Comparison of ENCODE assay signal across 1 cellular context in the genomic region with DNA sequence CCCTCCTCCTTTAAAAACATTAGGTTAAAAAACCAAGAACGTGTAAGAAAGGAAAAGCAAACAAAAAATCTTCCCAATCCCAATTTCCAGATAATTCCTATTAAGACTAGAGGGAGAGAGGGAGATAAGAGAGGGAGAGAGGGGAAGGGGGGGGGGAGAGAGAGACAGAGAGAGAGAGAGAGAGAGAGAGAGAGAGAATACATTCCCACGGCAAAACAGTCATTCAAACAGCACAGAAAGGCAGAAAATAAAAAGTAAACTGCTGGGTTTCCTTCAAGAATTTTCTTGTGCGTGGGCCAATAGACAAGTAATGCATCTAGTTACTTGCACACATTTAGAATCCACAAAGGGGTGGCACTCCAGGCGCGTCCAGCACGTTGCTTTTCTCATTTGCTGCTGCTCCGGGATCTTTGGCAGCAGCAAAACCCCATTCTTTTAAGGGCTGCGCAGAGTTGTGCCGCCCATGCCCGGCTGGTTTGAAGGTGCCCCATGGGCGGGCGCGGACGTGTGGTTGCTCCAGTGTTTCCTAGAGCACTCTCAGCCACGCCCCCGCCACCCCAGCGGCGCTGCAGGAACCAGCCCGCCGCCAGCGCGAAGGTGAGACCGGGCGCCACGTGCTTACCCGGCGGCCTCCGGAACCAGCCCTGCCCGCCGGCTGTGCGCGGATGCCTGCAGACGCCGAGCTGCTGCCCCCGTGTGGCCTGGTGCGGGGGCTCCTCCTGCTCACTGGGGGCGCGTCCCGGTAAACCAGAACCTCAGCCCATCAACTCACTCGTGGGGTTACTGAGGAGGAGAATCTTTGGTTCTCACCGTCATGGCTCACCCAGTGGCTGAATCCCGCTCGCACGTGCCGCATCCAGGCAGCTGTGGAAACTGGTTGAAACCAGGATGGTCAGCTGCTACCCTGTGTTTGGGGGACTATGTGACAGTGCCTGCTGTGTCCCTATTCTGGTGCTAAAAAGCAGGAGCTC.
TF ChIP-seq lines count a peak whose summit lies in the region.

No MANE protein-coding gene starts in this region.

TF ChIP-seq in HepG2, 621 proteins besides CTCF, POLR2A, EP300 and RAD21 (continued from another document and continues in another):
- TF ChIP-seq, protein P1, sequence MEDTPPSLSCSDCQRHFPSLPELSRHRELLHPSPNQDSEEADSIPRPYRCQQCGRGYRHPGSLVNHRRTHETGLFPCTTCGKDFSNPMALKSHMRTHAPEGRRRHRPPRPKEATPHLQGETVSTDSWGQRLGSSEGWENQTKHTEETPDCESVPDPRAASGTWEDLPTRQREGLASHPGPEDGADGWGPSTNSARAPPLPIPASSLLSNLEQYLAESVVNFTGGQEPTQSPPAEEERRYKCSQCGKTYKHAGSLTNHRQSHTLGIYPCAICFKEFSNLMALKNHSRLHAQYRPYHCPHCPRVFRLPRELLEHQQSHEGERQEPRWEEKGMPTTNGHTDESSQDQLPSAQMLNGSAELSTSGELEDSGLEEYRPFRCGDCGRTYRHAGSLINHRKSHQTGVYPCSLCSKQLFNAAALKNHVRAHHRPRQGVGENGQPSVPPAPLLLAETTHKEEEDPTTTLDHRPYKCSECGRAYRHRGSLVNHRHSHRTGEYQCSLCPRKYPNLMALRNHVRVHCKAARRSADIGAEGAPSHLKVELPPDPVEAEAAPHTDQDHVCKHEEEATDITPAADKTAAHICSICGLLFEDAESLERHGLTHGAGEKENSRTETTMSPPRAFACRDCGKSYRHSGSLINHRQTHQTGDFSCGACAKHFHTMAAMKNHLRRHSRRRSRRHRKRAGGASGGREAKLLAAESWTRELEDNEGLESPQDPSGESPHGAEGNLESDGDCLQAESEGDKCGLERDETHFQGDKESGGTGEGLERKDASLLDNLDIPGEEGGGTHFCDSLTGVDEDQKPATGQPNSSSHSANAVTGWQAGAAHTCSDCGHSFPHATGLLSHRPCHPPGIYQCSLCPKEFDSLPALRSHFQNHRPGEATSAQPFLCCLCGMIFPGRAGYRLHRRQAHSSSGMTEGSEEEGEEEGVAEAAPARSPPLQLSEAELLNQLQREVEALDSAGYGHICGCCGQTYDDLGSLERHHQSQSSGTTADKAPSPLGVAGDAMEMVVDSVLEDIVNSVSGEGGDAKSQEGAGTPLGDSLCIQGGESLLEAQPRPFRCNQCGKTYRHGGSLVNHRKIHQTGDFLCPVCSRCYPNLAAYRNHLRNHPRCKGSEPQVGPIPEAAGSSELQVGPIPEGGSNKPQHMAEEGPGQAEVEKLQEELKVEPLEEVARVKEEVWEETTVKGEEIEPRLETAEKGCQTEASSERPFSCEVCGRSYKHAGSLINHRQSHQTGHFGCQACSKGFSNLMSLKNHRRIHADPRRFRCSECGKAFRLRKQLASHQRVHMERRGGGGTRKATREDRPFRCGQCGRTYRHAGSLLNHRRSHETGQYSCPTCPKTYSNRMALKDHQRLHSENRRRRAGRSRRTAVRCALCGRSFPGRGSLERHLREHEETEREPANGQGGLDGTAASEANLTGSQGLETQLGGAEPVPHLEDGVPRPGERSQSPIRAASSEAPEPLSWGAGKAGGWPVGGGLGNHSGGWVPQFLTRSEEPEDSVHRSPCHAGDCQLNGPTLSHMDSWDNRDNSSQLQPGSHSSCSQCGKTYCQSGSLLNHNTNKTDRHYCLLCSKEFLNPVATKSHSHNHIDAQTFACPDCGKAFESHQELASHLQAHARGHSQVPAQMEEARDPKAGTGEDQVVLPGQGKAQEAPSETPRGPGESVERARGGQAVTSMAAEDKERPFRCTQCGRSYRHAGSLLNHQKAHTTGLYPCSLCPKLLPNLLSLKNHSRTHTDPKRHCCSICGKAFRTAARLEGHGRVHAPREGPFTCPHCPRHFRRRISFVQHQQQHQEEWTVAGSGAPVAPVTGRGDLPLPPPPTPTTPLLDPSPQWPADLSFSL (CRISPR knock-in tag; IDR thresholded peaks at IDR 0.05): no peak
- TF ChIP-seq, protein P2, sequence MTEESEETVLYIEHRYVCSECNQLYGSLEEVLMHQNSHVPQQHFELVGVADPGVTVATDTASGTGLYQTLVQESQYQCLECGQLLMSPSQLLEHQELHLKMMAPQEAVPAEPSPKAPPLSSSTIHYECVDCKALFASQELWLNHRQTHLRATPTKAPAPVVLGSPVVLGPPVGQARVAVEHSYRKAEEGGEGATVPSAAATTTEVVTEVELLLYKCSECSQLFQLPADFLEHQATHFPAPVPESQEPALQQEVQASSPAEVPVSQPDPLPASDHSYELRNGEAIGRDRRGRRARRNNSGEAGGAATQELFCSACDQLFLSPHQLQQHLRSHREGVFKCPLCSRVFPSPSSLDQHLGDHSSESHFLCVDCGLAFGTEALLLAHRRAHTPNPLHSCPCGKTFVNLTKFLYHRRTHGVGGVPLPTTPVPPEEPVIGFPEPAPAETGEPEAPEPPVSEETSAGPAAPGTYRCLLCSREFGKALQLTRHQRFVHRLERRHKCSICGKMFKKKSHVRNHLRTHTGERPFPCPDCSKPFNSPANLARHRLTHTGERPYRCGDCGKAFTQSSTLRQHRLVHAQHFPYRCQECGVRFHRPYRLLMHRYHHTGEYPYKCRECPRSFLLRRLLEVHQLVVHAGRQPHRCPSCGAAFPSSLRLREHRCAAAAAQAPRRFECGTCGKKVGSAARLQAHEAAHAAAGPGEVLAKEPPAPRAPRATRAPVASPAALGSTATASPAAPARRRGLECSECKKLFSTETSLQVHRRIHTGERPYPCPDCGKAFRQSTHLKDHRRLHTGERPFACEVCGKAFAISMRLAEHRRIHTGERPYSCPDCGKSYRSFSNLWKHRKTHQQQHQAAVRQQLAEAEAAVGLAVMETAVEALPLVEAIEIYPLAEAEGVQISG (CRISPR knock-in tag; IDR thresholded peaks at IDR 0.05): peak; percentile 98
- TF ChIP-seq NFRKB (IDR thresholded peaks at IDR 0.05) (no peak), ZNF564 (CRISPR knock-in tag; IDR thresholded peaks at IDR 0.05) (peak; percentile 98), ZNF850 (CRISPR knock-in tag; conservative IDR thresholded peaks at IDR 0.05) (no peak), RARA (CRISPR knock-in tag; IDR thresholded peaks at IDR 0.05) (peak; percentile 78), IKZF4 (CRISPR knock-in tag; IDR thresholded peaks at IDR 0.05; ENCODE audit: borderline replicate concordance, low read depth, not compliant biosample characterization) (peak; percentile 99), FOXA1 (IDR thresholded peaks at IDR 0.05) (no peak), FOXA1 (CRISPR knock-in tag; IDR thresholded peaks at IDR 0.05) (no peak), DR1 (CRISPR knock-in tag; IDR thresholded peaks at IDR 0.05) (peak; percentile 50; the same call in 1 of the 2 replicates), ZNF3 (CRISPR knock-in tag; IDR thresholded peaks at IDR 0.05) (peak; percentile 33; the same call in 1 of the 2 replicates), ZNF766 (CRISPR knock-in tag; IDR thresholded peaks at IDR 0.05; ENCODE audit: borderline replicate concordance) (peak; percentile 99), ZZZ3 (CRISPR knock-in tag; IDR thresholded peaks at IDR 0.05; ENCODE audit: borderline replicate concordance) (peak; percentile 77; the same call in 1 of the 2 replicates), ELF4 (CRISPR knock-in tag; IDR thresholded peaks at IDR 0.05; ENCODE audit: borderline replicate concordance) (peak; percentile 76; the same call in 1 of the 2 replicates), ZNF431 (CRISPR knock-in tag; IDR thresholded peaks at IDR 0.05; ENCODE audit: borderline replicate concordance, low read depth) (peak; percentile 95), NBN (conservative IDR thresholded peaks at IDR 0.05) (no peak), ISL2 (CRISPR knock-in tag; IDR thresholded peaks at IDR 0.05) (peak; percentile 85), EZH2 (conservative IDR thresholded peaks at IDR 0.05; ENCODE audit: low read depth, low read length) (no peak), ZNF383 (CRISPR knock-in tag; IDR thresholded peaks at IDR 0.05; ENCODE audit: borderline replicate concordance) (no peak), ZKSCAN5 (CRISPR knock-in tag; IDR thresholded peaks at IDR 0.05) (no peak), NFIB (CRISPR knock-in tag; IDR thresholded peaks at IDR 0.05; ENCODE audit: borderline replicate concordance) (0 out of 2 replicates have a peak, but pooled peaks have one; percentile 18)
- TF ChIP-seq, protein P3, sequence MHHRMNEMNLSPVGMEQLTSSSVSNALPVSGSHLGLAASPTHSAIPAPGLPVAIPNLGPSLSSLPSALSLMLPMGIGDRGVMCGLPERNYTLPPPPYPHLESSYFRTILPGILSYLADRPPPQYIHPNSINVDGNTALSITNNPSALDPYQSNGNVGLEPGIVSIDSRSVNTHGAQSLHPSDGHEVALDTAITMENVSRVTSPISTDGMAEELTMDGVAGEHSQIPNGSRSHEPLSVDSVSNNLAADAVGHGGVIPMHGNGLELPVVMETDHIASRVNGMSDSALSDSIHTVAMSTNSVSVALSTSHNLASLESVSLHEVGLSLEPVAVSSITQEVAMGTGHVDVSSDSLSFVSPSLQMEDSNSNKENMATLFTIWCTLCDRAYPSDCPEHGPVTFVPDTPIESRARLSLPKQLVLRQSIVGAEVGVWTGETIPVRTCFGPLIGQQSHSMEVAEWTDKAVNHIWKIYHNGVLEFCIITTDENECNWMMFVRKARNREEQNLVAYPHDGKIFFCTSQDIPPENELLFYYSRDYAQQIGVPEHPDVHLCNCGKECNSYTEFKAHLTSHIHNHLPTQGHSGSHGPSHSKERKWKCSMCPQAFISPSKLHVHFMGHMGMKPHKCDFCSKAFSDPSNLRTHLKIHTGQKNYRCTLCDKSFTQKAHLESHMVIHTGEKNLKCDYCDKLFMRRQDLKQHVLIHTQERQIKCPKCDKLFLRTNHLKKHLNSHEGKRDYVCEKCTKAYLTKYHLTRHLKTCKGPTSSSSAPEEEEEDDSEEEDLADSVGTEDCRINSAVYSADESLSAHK (CRISPR knock-in tag; IDR thresholded peaks at IDR 0.05; ENCODE audit: borderline replicate concordance): peak; percentile 95; the same call in 1 of the 2 replicates
- TF ChIP-seq, protein P4, sequence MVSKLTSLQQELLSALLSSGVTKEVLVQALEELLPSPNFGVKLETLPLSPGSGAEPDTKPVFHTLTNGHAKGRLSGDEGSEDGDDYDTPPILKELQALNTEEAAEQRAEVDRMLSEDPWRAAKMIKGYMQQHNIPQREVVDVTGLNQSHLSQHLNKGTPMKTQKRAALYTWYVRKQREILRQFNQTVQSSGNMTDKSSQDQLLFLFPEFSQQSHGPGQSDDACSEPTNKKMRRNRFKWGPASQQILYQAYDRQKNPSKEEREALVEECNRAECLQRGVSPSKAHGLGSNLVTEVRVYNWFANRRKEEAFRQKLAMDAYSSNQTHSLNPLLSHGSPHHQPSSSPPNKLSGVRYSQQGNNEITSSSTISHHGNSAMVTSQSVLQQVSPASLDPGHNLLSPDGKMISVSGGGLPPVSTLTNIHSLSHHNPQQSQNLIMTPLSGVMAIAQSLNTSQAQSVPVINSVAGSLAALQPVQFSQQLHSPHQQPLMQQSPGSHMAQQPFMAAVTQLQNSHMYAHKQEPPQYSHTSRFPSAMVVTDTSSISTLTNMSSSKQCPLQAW (CRISPR knock-in tag; IDR thresholded peaks at IDR 0.05): peak; percentile 56
- TF ChIP-seq, protein P5, sequence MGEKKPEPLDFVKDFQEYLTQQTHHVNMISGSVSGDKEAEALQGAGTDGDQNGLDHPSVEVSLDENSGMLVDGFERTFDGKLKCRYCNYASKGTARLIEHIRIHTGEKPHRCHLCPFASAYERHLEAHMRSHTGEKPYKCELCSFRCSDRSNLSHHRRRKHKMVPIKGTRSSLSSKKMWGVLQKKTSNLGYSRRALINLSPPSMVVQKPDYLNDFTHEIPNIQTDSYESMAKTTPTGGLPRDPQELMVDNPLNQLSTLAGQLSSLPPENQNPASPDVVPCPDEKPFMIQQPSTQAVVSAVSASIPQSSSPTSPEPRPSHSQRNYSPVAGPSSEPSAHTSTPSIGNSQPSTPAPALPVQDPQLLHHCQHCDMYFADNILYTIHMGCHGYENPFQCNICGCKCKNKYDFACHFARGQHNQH (CRISPR knock-in tag; IDR thresholded peaks at IDR 0.05): peak; percentile 97
- TF ChIP-seq, protein P6, sequence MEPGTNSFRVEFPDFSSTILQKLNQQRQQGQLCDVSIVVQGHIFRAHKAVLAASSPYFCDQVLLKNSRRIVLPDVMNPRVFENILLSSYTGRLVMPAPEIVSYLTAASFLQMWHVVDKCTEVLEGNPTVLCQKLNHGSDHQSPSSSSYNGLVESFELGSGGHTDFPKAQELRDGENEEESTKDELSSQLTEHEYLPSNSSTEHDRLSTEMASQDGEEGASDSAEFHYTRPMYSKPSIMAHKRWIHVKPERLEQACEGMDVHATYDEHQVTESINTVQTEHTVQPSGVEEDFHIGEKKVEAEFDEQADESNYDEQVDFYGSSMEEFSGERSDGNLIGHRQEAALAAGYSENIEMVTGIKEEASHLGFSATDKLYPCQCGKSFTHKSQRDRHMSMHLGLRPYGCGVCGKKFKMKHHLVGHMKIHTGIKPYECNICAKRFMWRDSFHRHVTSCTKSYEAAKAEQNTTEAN (CRISPR knock-in tag; conservative IDR thresholded peaks at IDR 0.05): peak; percentile 92
- TF ChIP-seq, protein P7, sequence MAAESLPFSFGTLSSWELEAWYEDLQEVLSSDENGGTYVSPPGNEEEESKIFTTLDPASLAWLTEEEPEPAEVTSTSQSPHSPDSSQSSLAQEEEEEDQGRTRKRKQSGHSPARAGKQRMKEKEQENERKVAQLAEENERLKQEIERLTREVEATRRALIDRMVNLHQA (CRISPR knock-in tag; IDR thresholded peaks at IDR 0.05): no peak
- TF ChIP-seq, protein P8, sequence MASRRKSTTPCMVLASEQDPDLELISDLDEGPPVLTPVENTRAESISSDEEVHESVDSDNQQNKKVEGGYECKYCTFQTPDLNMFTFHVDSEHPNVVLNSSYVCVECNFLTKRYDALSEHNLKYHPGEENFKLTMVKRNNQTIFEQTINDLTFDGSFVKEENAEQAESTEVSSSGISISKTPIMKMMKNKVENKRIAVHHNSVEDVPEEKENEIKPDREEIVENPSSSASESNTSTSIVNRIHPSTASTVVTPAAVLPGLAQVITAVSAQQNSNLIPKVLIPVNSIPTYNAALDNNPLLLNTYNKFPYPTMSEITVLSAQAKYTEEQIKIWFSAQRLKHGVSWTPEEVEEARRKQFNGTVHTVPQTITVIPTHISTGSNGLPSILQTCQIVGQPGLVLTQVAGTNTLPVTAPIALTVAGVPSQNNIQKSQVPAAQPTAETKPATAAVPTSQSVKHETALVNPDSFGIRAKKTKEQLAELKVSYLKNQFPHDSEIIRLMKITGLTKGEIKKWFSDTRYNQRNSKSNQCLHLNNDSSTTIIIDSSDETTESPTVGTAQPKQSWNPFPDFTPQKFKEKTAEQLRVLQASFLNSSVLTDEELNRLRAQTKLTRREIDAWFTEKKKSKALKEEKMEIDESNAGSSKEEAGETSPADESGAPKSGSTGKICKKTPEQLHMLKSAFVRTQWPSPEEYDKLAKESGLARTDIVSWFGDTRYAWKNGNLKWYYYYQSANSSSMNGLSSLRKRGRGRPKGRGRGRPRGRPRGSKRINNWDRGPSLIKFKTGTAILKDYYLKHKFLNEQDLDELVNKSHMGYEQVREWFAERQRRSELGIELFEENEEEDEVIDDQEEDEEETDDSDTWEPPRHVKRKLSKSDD (CRISPR knock-in tag; IDR thresholded peaks at IDR 0.05; ENCODE audit: low read depth): peak; percentile 85
- TF ChIP-seq, protein P9, sequence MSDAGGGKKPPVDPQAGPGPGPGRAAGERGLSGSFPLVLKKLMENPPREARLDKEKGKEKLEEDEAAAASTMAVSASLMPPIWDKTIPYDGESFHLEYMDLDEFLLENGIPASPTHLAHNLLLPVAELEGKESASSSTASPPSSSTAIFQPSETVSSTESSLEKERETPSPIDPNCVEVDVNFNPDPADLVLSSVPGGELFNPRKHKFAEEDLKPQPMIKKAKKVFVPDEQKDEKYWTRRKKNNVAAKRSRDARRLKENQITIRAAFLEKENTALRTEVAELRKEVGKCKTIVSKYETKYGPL (CRISPR knock-in tag; IDR thresholded peaks at IDR 0.05): peak; percentile 88
- TF ChIP-seq, protein P10, sequence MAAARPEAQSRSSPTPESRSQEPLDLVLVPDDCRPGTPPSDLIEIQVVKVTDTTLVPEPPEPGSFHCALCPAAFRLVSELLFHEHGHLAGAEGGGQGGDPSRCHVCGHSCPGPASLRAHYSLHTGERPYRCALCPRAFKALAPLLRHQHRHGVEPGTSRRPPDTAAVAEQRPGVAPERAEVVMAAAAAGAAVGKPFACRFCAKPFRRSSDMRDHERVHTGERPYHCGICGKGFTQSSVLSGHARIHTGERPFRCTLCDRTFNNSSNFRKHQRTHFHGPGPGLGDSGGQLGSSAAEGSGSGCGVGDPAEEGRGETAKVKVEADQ (CRISPR knock-in tag; IDR thresholded peaks at IDR 0.05; ENCODE audit: borderline replicate concordance): peak; percentile 96
